In the genomic region with DNA sequence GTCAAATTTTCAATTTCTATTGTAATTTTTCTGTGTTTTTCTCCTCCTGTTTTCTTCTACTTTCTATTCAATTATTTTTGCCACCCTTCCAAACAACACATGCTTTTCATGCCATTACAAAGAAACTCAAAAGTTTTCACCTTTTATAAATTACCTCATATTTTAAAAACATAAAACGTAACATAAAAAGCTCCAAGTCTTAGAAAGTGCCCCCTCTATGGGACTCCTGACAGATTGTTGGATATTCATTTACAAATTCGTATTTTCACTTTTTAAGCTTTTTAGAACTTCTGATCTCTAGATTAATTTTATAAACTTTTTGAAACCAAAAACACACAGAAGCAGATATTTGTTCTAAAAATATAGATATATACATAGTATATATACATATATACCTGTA, we compare ENCODE assay signal across 12 cellular contexts. TPM values are rescaled to one million over a fixed set of nuclear protein-coding genes. Genes with fewer than 3 reads are reported as not detected.
DNase-seq lines count a peak whose midpoint lies in the region; ATAC-seq, FAIRE-seq and TF ChIP-seq lines count a peak whose summit lies in the region.
"Had no signal": no experiment of that assay in that cellular context is flagged by ENCODE, and none has a peak within 500 bp of the region (broad histone marks: within the 10 kb centered on the region; RNA-seq: fewer than 3 reads in every experiment).

No MANE protein-coding gene starts in this region.

- no peak overlapping the region for H3K27ac ChIP-seq in endothelial cell of umbilical vein (ENCODE audit: insufficient read depth, low read depth, low read length)
- H3K27ac ChIP-seq in neural progenitor cell: no peak overlapping the region

- CTCF ChIA-PET in endothelial cell of umbilical vein (lab: Charles Lee): interaction anchor here (0.7 to 4.8 kb wide), 51 partner anchors 8 to 654 kb away, joined by 3 to 98 read pairs (median 6); no protein-coding TSS in a partner anchor

- TF ChIP-seq CTCF in endothelial cell of umbilical vein (IDR thresholded peaks at IDR 0.05; ENCODE audit: extremely low read depth in 1 of 2, insufficient read depth in 1 of 2, low read depth in 1 of 2, low read length in 2 of 2): peak; percentile 19 to 20
- TF ChIP-seq CTCF in neural progenitor cell (IDR thresholded peaks at IDR 0.05): peak; percentile 33
- no peak for TF ChIP-seq CTCF in GM10266 (IDR thresholded peaks at IDR 0.05; ENCODE audit: control insufficient read depth, insufficient read depth, low read depth, missing control alignments)

- in situ Hi-C loops in ACHN (cut with HindIII; ENCODE audit: low pct_ligation_motif_present, low pct_unique_long_range_greater_than_20kb, low sequenced_read_pairs): no loop called here

- no peaks in the 10 kb centered on the region for H3K36me3 Mint-ChIP-seq in neural progenitor cell
- H3K36me3 Mint-ChIP-seq: activated naive CD8-positive, alpha-beta T cell treated with anti-CD3 and anti-CD28 coated beads, Interleukin-2, amount 10 ng/mL, durations not matched to agents 7 days and 5 days had no signal

- TF ChIP-seq POLR2A in endothelial cell of umbilical vein (IDR thresholded peaks at IDR 0.05; ENCODE audit: low read depth, low read length): no peak

- peak overlapping the region; percentile 92 for H3K4me3 Mint-ChIP-seq in neural progenitor cell

- dilution Hi-C loops in endothelial cell of umbilical vein (cut with MboI; ENCODE audit: extremely low pct_ligation_motif_present, low sequenced_read_pairs): no loop called here

- peak; percentile 45 for DNase-seq in ACHN
- DNase-seq in NAMALWA (ENCODE audit: low spot score): peak; percentile 4
- peak; percentile 60 for DNase-seq in endothelial cell of umbilical vein (ENCODE audit: low read depth, low spot score)
- DNase-seq in neural progenitor cell (ENCODE audit: low spot score): no peak
- no peak for DNase-seq in medulla oblongata (ENCODE audit: extremely low spot score)
- DNase-seq in NCI-H1417 treated with DMSO at 0.1 percent for 48 hours (lab: John Stamatoyannopoulos, UW): no peak
- DNase-seq in GM10266 (ENCODE audit: extremely low spot score): no peak
- DNase-seq: activated CD4-positive, alpha-beta T cell treated with anti-CD3 and anti-CD28 coated beads for 1 hour; activated naive CD8-positive, alpha-beta T cell treated with anti-CD3 and anti-CD28 coated beads, Interleukin-2, amount 10 ng/mL, durations not matched to agents 7 days and 5 days; Calu3; KBM-7 had no signal

- H3K4me2 ChIP-seq in endothelial cell of umbilical vein (ENCODE audit: insufficient read depth, low read length): peak overlapping the region; percentile 90
- H3K4me2 ChIP-seq in neural progenitor cell: peak overlapping the region; percentile 80

- no peaks in the 10 kb centered on the region for H3K9me1 ChIP-seq in endothelial cell of umbilical vein (replicated peaks; ENCODE audit: control insufficient read depth, extremely low read depth, insufficient read depth, low read length)

- peaks cover 43% of the 10 kb centered on the region for H3K79me2 ChIP-seq in endothelial cell of umbilical vein (ENCODE audit: control insufficient read depth, insufficient read depth, low read length)
- no peaks in the 10 kb centered on the region for H3K79me2 ChIP-seq in neural progenitor cell (ENCODE audit: low read depth)

- H3K4me3 ChIP-seq in endothelial cell of umbilical vein (replicated peaks in 1 of 3; ENCODE audit: insufficient read depth in 1 of 3, low read depth in 1 of 3, low read length in 3 of 3) (peak overlapping the region; percentile 54 to 98 (median 76)), neural progenitor cell (peak overlapping the region; percentile 52)

- no peak for ATAC-seq in HG02852 (IDR thresholded peaks at IDR 0.05; ENCODE audit: unreplicated experiment)

- BruUV-seq in endothelial cell of umbilical vein (replicated peaks; lab: Mats Ljungman, UMichigan): no TSS peak

- peaks cover 15% of the 10 kb centered on the region for H3K4me1 ChIP-seq in endothelial cell of umbilical vein (ENCODE audit: control insufficient read depth, extremely low read depth, insufficient read depth, low read length)
- peaks cover 23% of the 10 kb centered on the region for H3K4me1 ChIP-seq in neural progenitor cell

- H3K9ac ChIP-seq in endothelial cell of umbilical vein (replicated peaks; ENCODE audit: extremely low read depth, insufficient read depth, low read length) (peak overlapping the region; percentile 55), neural progenitor cell (no peak overlapping the region)

- H3F3A ChIP-seq in neural progenitor cell (ENCODE audit: low read depth): peaks cover 13% of the 10 kb centered on the region

- H4K20me1 ChIP-seq in endothelial cell of umbilical vein (replicated peaks; ENCODE audit: control insufficient read depth, extremely low read depth, insufficient read depth, low read length): no peaks in the 10 kb centered on the region
- no peaks in the 10 kb centered on the region for H4K20me1 ChIP-seq in neural progenitor cell (ENCODE audit: low read depth)

- intact Hi-C loops in endothelial cell of umbilical vein (cut with micrococcal nuclease): loop anchor here (2.0 kb wide), 2 partner anchors 35 to 99 kb away; no protein-coding TSS in a partner anchor

- POLR2A ChIA-PET in endothelial cell of umbilical vein (lab: Charles Lee): interaction anchor here (0.6 to 1.1 kb wide), 4 partner anchors 11 to 45 kb away, joined by 3 read pairs; no protein-coding TSS in a partner anchor

- H2AFZ ChIP-seq in endothelial cell of umbilical vein (ENCODE audit: low read depth, low read length) (no peak overlapping the region), neural progenitor cell (replicated peaks) (no peak overlapping the region)

- H3K27me3 ChIP-seq in endothelial cell of umbilical vein (ENCODE audit: control insufficient read depth in 2 of 2, insufficient read depth in 2 of 2, low read length in 2 of 2): no peaks in the 10 kb centered on the region
- no peaks in the 10 kb centered on the region for H3K27me3 ChIP-seq in neural progenitor cell

- H3K27me3 Mint-ChIP-seq in neural progenitor cell (ENCODE audit: insufficient read depth, low read depth): no peaks in the 10 kb centered on the region

- H3K4me1 Mint-ChIP-seq in neural progenitor cell: peaks cover 28% of the 10 kb centered on the region

- no peaks in the 10 kb centered on the region for H3K9me3 Mint-ChIP-seq in neural progenitor cell
- H3K9me3 Mint-ChIP-seq: activated naive CD8-positive, alpha-beta T cell treated with anti-CD3 and anti-CD28 coated beads, Interleukin-2, amount 10 ng/mL, durations not matched to agents 7 days and 5 days had no signal

- H3K9me3 ChIP-seq in endothelial cell of umbilical vein (replicated peaks; ENCODE audit: control insufficient read depth, insufficient read depth, low read length): no peaks in the 10 kb centered on the region
- H3K9me3 ChIP-seq in neural progenitor cell (ENCODE audit: low read depth): no peaks in the 10 kb centered on the region

- peak overlapping the region; percentile 2 for H3K27ac Mint-ChIP-seq in neural progenitor cell
- H3K27ac Mint-ChIP-seq: activated naive CD8-positive, alpha-beta T cell treated with anti-CD3 and anti-CD28 coated beads, Interleukin-2, amount 10 ng/mL, durations not matched to agents 7 days and 5 days had no signal

- peak; percentile 59 for FAIRE-seq in endothelial cell of umbilical vein (lab: Jason Lieb, UNC)

- H3K36me3 ChIP-seq in endothelial cell of umbilical vein (ENCODE audit: control insufficient read depth in 2 of 2, extremely low read depth in 1 of 2, insufficient read depth in 2 of 2, low read length in 2 of 2) (no peaks in the 10 kb centered on the region), neural progenitor cell (no peaks in the 10 kb centered on the region)

TF ChIP-seq in endothelial cell of umbilical vein, 7 proteins besides CTCF, POLR2A, EP300 and RAD21:
- TF ChIP-seq FOS (IDR thresholded peaks at IDR 0.05; ENCODE audit: borderline replicate concordance, insufficient read depth, low read length) (no peak), MYC (IDR thresholded peaks at IDR 0.05; ENCODE audit: low read depth, low read length) (no peak), JUN (IDR thresholded peaks at IDR 0.05; ENCODE audit: borderline replicate concordance, insufficient read depth, insufficient read length, low read depth) (no peak), EZH2 (IDR thresholded peaks at IDR 0.05; ENCODE audit: borderline replicate concordance, low read depth, low read length, severe bottlenecking) (no peak), POLR2AphosphoS5 (IDR thresholded peaks at IDR 0.05; ENCODE audit: insufficient read depth, low read depth, low read length) (no peak), GATA2 (IDR thresholded peaks at IDR 0.05; ENCODE audit: insufficient read depth, insufficient read length, low read depth, low read length) (no peak)
- TF ChIP-seq, protein P1, sequence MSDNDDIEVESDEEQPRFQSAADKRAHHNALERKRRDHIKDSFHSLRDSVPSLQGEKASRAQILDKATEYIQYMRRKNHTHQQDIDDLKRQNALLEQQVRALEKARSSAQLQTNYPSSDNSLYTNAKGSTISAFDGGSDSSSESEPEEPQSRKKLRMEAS (IDR thresholded peaks at IDR 0.05; ENCODE audit: insufficient read depth, insufficient read length): no peak
TF ChIP-seq in endothelial cell of umbilical vein: peak in this region for 0.

RNA-seq across cellular contexts. Expression of gene COL5A2, which starts 1.6 kb away (rescaled TPM):
- total RNA-seq in endothelial cell of umbilical vein (123 and 138 TPM in 2 replicates), neural progenitor cell (ENCODE audit: low replicate concordance) (11.2 and 11.6 TPM in 2 replicates)
- 40.6 and 47.4 TPM in 2 replicates for polyA plus RNA-seq in endothelial cell of umbilical vein
- 59.0 and 66.0 TPM in 2 replicates for polyA plus RNA-seq in endothelial cell of umbilical vein (2011; cell fraction: cytosol; rRNA removed)
- 139 and 148 TPM in 2 replicates for polyA plus RNA-seq in endothelial cell of umbilical vein (2011; cell fraction: nucleus; rRNA removed)
- polyA plus RNA-seq in endothelial cell of umbilical vein (2012): 148 and 260 TPM in 2 replicates
- polyA minus RNA-seq in endothelial cell of umbilical vein: 126 and 150 TPM in 2 replicates
- 0.61 TPM for polyA minus RNA-seq in endothelial cell of umbilical vein (2011; cell fraction: cytosol; rRNA and poly(A)+ RNA removed)
- 65.6 and 71.3 TPM in 2 replicates for polyA minus RNA-seq in endothelial cell of umbilical vein (2011; cell fraction: nucleus; rRNA and poly(A)+ RNA removed)

Comparison
In these comparisons a context has a peak if more than half of its experiments do, and no peak if none do; other contexts are left out.
1. DNase-seq: peak in ACHN (single experiment), NAMALWA (single experiment) and endothelial cell of umbilical vein (single experiment); none in neural progenitor cell (single experiment), medulla oblongata (single experiment), NCI-H1417 treated with DMSO at 0.1 percent for 48 hours (single experiment) and GM10266 (single experiment).